8 cellular contexts compared by ENCODE assay signal in the genomic region with DNA sequence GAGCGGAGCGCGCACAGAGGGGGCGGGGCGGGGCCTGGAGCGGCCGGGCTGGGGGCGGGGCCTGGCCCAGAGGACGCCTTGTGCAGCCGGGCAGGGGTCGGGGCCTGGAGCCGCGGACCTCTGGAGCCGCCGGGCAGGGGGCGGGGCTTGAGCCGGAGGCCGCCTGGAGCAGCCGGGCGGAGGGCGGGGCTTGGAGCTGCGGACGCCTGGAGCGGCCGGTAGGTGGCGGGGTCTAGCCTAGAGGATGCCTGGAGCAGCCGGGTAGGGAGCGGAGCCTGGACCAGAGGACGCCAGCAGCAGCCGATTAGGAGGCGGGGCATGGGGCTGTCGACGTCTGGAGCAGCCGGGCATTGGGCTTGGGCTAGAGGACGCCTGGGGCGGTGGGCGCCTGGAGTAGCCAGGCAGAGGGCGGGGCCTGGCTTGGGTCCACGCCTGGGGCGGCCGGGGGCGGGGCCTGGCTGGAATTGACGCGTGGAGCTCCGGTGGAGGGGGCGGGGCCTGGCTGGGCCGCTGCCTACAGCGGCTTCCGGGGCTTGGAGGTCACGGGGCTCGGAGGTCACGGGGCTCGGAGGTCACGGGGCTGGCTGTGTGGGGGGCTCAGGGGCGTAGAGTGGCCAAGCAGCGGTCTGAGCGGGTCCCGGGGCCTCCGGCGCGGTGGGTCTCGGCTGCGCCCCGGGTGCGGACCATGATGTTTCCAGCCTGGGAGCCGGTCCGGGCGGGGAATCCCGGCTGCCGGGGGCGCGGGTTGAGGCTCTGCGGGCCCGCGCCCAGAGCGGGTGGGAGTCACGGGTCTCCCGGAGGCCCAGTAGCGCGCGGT. TPM values are rescaled to one million over a fixed set of nuclear protein-coding genes. Genes with fewer than 3 reads are reported as not detected.
DNase-seq lines count a peak whose midpoint lies in the region; ATAC-seq and TF ChIP-seq lines count a peak whose summit lies in the region.

A gene (minus strand): TSS at position 13 of the 817 bp plus-strand sequence. CDS start 135 bp downstream, outside the sequence.

- no peaks in the 10 kb centered on the region for H3K27me3 Mint-ChIP-seq in activated naive CD8-positive, alpha-beta T cell treated with anti-CD3 and anti-CD28 coated beads, Interleukin-2, amount 50 U/mL, for 24 hours

- H2AFZ ChIP-seq in trophoblast cell (ENCODE audit: insufficient read depth, low read length, poor library complexity), result peak within 1 kb of the TSS; percentile 90

- TF ChIP-seq CTCF in GM12875 (IDR thresholded peaks at IDR 0.05; ENCODE audit: borderline replicate concordance, insufficient read depth, low read depth, low read length), result peak; percentile 88
- peak; percentile 67 for TF ChIP-seq CTCF in cardiac muscle cell (IDR thresholded peaks at IDR 0.05; ENCODE audit: low read depth, low read length)
- peak; percentile 75 to 96 (median 84) for TF ChIP-seq CTCF in transverse colon (IDR thresholded peaks at IDR 0.05)

- peak within 1 kb of the TSS; percentile 100 for H3K9ac ChIP-seq in trophoblast cell (ENCODE audit: low read length)

- H2BK120ac ChIP-seq in trophoblast cell (ENCODE audit: insufficient read depth, low read length, poor library complexity), result peak within 1 kb of the TSS; percentile 93

- peak; percentile 81 for ATAC-seq in HG02798 (IDR thresholded peaks at IDR 0.05; ENCODE audit: poor library complexity, unreplicated experiment)
- peak; percentile 81 for ATAC-seq in activated naive CD8-positive, alpha-beta T cell treated with anti-CD3 and anti-CD28 coated beads, Interleukin-2, amount 50 U/mL, for 24 hours

- H2BK12ac ChIP-seq in trophoblast cell (ENCODE audit: low read length), result peak within 1 kb of the TSS; percentile 58

- peak; percentile 100 for DNase-seq in NCI-H1417 treated with DMSO at 0.1 percent for 48 hours (lab: John Stamatoyannopoulos, UW)
- DNase-seq in SW480 (ENCODE audit: low spot score), result peak; percentile 99
- DNase-seq in activated naive CD8-positive, alpha-beta T cell treated with anti-CD3 and anti-CD28 coated beads, Interleukin-2, amount 50 U/mL, for 24 hours, result peak; percentile 97
- peak; percentile 100 for DNase-seq in cardiac muscle cell (ENCODE audit: low read depth in 1 of 2, low spot score in 1 of 2)
- DNase-seq in trophoblast cell, result peak; percentile 100
- DNase-seq in transverse colon, result peak; percentile 99

- H3K18ac ChIP-seq in trophoblast cell (ENCODE audit: low read length), result peak within 1 kb of the TSS; percentile 99

- H3K23ac ChIP-seq in trophoblast cell (ENCODE audit: low read length), result peak within 1 kb of the TSS; percentile 100

- peak within 1 kb of the TSS; percentile 97 for H3K4ac ChIP-seq in trophoblast cell (ENCODE audit: low read depth, low read length)

- peaks cover 31% of the 10 kb centered on the region for H3K79me2 ChIP-seq in trophoblast cell (ENCODE audit: control insufficient read depth, insufficient read depth, low read length, poor library complexity)

- peak within 1 kb of the TSS; percentile 90 for H3K4me2 ChIP-seq in trophoblast cell (ENCODE audit: low read length)

- H4K8ac ChIP-seq in trophoblast cell (ENCODE audit: low read depth, low read length), result peak within 1 kb of the TSS; percentile 95

- H3K79me1 ChIP-seq in trophoblast cell (ENCODE audit: low read length), result peaks cover 15% of the 10 kb centered on the region

- intact Hi-C loops in transverse colon (cut with DNase I; ENCODE audit: low total_unique reads), result loop anchor here (5.0 to 10.0 kb wide), 3 partner anchors 130 to 240 kb away; a partner anchor contains a TSS

- H3K9me3 Mint-ChIP-seq in activated naive CD8-positive, alpha-beta T cell treated with anti-CD3 and anti-CD28 coated beads, Interleukin-2, amount 50 U/mL, for 24 hours, result no peaks in the 10 kb centered on the region

- in situ Hi-C loops in transverse colon (cut with MboI; ENCODE audit: low pct_ligation_motif_present in 1 of 4, low pct_unique_long_range_greater_than_20kb in 1 of 4, low sequenced_read_pairs in 3 of 4), result loop anchor here in 3 of 4 donors (25.0 kb wide), 3 partner anchors 203 to 322 kb away; a partner anchor contains a TSS

- H3K36me3 Mint-ChIP-seq in activated naive CD8-positive, alpha-beta T cell treated with anti-CD3 and anti-CD28 coated beads, Interleukin-2, amount 50 U/mL, for 24 hours (ENCODE audit: low read depth), result peaks cover 22% of the 10 kb centered on the region

- peak within 1 kb of the TSS; percentile 98 for H4K91ac ChIP-seq in trophoblast cell (ENCODE audit: low read depth, low read length)

- H3K27me3 ChIP-seq in cardiac muscle cell, result no peaks in the 10 kb centered on the region
- H3K27me3 ChIP-seq in trophoblast cell (ENCODE audit: insufficient read depth, low read length), result no peaks in the 10 kb centered on the region
- no peaks in the 10 kb centered on the region for H3K27me3 ChIP-seq in transverse colon

- H3K9me3 ChIP-seq in cardiac muscle cell (ENCODE audit: low read depth) (no peaks in the 10 kb centered on the region), trophoblast cell (ENCODE audit: insufficient read depth, low read depth, low read length) (no peaks in the 10 kb centered on the region), transverse colon (no peaks in the 10 kb centered on the region)

- peak; percentile 8 for TF ChIP-seq EP300 in transverse colon (IDR thresholded peaks at IDR 0.05; ENCODE audit: low read depth)

- no CpG with 5 or more reads among the region's 81 CpGs for whole genome bisulfite sequencing in trophoblast cell (ENCODE audit: extremely low coverage, insufficient coverage, insufficient read length)
- 0% methylated on average over 39 of the region's 81 CpGs; no CpG with 5 or more reads in 1 of the 2 donors for WGBS in transverse colon (ENCODE audit: low coverage in 1 of 2), 2 donors

- H2AK5ac ChIP-seq in trophoblast cell (ENCODE audit: low read length), result peak within 1 kb of the TSS; percentile 96

- H3K4me1 ChIP-seq in cardiac muscle cell (ENCODE audit: low read depth), result peaks cover 20% of the 10 kb centered on the region
- H3K4me1 ChIP-seq in trophoblast cell (ENCODE audit: control insufficient read depth in 1 of 2, insufficient read depth in 2 of 2, low read length in 2 of 2), result peaks cover 3 to 5% of the 10 kb centered on the region in 2 experiments
- H3K4me1 ChIP-seq in transverse colon, result peaks cover 14 to 43% (median 39%) of the 10 kb centered on the region in 4 donors

- peak within 1 kb of the TSS; percentile 97 for H3K14ac ChIP-seq in trophoblast cell (ENCODE audit: low read length)

- H3K27ac ChIP-seq in cardiac muscle cell, result peak within 1 kb of the TSS; percentile 98
- peak within 1 kb of the TSS; percentile 100 for H3K27ac ChIP-seq in trophoblast cell (ENCODE audit: low read depth, low read length)
- H3K27ac ChIP-seq in transverse colon, result peak within 1 kb of the TSS; percentile 98 to 100 (median 100)

- peak within 1 kb of the TSS; percentile 95 for H4K12ac ChIP-seq in trophoblast cell (ENCODE audit: low read depth, low read length)

- peak within 1 kb of the TSS; percentile 97 for H3K4me3 ChIP-seq in GM12875 (ENCODE audit: low read depth, low read length)
- H3K4me3 ChIP-seq in cardiac muscle cell, result peak within 1 kb of the TSS; percentile 79
- H3K4me3 ChIP-seq in trophoblast cell (ENCODE audit: low read depth, low read length), result peak within 1 kb of the TSS; percentile 100
- peak within 1 kb of the TSS; percentile 79 to 96 (median 86) for H3K4me3 ChIP-seq in transverse colon

- peak within 1 kb of the TSS; percentile 95 for H2BK5ac ChIP-seq in trophoblast cell (ENCODE audit: low read depth, low read length, poor library complexity)

- H3K4me1 Mint-ChIP-seq in activated naive CD8-positive, alpha-beta T cell treated with anti-CD3 and anti-CD28 coated beads, Interleukin-2, amount 50 U/mL, for 24 hours, result peaks cover 53% of the 10 kb centered on the region

- H3K36me3 ChIP-seq in cardiac muscle cell (no peaks in the 10 kb centered on the region), trophoblast cell (ENCODE audit: control insufficient read depth in 1 of 2, insufficient read depth in 2 of 2, low read length in 2 of 2) (peaks cover 6% of the 10 kb centered on the region in 2 experiments), transverse colon (no peaks in the 10 kb centered on the region)

- peak within 1 kb of the TSS; percentile 91 for H3K27ac Mint-ChIP-seq in activated naive CD8-positive, alpha-beta T cell treated with anti-CD3 and anti-CD28 coated beads, Interleukin-2, amount 50 U/mL, for 24 hours

- TF ChIP-seq POLR2A in transverse colon (IDR thresholded peaks at IDR 0.05), result peak; percentile 56

- peak within 1 kb of the TSS; percentile 91 for H3K4me3 Mint-ChIP-seq in activated naive CD8-positive, alpha-beta T cell treated with anti-CD3 and anti-CD28 coated beads, Interleukin-2, amount 50 U/mL, for 24 hours

RNA-seq across cellular contexts. Expression of the gene that starts here (rescaled TPM):
- total RNA-seq in cardiac muscle cell, result 125 and 191 TPM in 2 replicates
- 127 and 142 TPM in 2 replicates for polyA plus RNA-seq in cardiac muscle cell
- 58.8 and 60.1 TPM in 2 replicates for polyA plus RNA-seq in trophoblast cell (2013)
- total RNA-seq in transverse colon, result 100 to 1,000 TPM; 124 to 286 (median 188) TPM

Comparison
In these comparisons a context has a peak if more than half of its experiments do, and no peak if none do; other contexts are left out.
1. Peak in every context shown above with its lines: DNase-seq, ATAC-seq, H3K4me3 ChIP-seq and H3K27ac ChIP-seq.